Comparison of ENCODE assay signal across 8 cellular contexts in the genomic region with DNA sequence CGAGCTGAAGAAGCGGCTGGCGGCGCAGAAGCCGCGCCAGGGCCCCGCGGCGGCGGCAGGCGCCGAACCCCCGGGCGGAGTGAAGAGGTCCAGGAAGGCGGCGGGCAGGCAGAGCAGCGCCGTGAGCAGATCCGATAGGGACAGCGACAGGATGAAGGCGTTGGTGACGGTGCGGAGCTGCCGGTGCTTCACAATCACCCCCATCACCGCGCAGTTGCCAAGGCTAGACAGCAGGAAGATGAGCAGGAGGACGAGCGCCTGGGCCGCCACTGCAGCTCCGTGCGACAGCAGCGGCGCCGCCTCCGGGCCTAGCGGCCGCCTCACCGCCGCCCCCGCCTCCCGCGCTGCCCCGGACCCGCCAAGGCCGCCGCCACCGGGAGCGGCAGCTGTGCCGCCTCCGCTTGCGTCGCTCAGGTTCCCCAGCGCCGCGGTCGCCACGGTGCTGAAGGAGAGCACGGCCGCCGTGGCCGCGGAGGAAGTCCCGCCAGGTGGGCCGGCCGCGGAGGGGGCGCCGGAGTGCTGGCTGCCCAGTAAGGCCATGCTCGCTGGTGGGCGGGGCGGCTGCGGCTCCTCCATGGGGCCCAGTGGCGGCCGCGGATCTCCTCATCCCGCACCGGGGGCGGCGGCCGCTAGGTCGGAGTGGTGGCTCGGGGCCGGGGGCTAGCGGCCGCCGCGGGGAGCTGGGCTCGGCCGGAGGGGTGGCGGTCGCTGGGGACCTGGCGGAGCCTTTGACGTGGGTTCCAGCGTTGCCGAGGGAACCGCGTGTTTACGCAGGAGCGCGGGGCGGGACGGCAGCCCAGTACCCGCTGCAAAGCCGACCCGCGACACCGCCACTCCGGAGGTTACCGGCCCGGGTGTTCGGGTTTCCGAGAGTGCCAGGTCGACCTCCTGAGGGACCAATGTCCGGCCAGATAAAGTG. TPM values are rescaled to one million over a fixed set of nuclear protein-coding genes. Genes with fewer than 3 reads are reported as not detected.
DNase-seq lines count a peak whose midpoint lies in the region; ATAC-seq and FAIRE-seq lines count a peak whose summit lies in the region.

A gene with protein sequence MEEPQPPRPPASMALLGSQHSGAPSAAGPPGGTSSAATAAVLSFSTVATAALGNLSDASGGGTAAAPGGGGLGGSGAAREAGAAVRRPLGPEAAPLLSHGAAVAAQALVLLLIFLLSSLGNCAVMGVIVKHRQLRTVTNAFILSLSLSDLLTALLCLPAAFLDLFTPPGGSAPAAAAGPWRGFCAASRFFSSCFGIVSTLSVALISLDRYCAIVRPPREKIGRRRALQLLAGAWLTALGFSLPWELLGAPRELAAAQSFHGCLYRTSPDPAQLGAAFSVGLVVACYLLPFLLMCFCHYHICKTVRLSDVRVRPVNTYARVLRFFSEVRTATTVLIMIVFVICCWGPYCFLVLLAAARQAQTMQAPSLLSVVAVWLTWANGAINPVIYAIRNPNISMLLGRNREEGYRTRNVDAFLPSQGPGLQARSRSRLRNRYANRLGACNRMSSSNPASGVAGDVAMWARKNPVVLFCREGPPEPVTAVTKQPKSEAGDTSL (minus strand): TSS at position 730 of the 919 bp plus-strand sequence. CDS start 154 bp downstream, at position 576.

- FAIRE-seq in GM19239 (lab: Jason Lieb, UNC) = no peak

- DNase-seq in Ammon's horn (ENCODE audit: low spot score) (peak; percentile 70), GM19239 (ENCODE audit: insufficient read length, low spot score) (peak; percentile 62), T follicular helper cell (ENCODE audit: low read depth) (peak; percentile 37), anterior cingulate cortex (lab: John Stamatoyannopoulos, UW) (peak in 50 of 58 donors; percentile 23 to 81 (median 60)), hippocampal formation (lab: John Stamatoyannopoulos, UW) (peak; percentile 17 to 57), renal cortical epithelial cell (ENCODE audit: low read depth) (peak; percentile 27), GDM1 (lab: John Stamatoyannopoulos, UW) (no peak)

- ATAC-seq in HG03432 (IDR thresholded peaks at IDR 0.05; ENCODE audit: unreplicated experiment) = peak; percentile 79

RNA-seq across cellular contexts. Expression of the gene that starts here (rescaled TPM):
- 1.2 and 5.7 TPM in 2 replicates for total RNA-seq in renal cortical epithelial cell
